In genomic region chr12:39813776-39814175, GRCh38 we compare ENCODE assay signal across 21 cellular contexts.
"Had no signal": no experiment of that assay in that cellular context is flagged by ENCODE, and none has a peak within 500 bp of the region (broad histone marks: within the 10 kb centered on the region; RNA-seq: fewer than 3 reads in every experiment).

No MANE protein-coding gene starts in this region.

- H3K4me1 ChIP-seq: lower lobe of right lung, tibial nerve, vagina had no signal

- H3K27me3 ChIP-seq: tibial nerve, vagina had no signal

- H3K27ac ChIP-seq: lower lobe of right lung, tibial nerve, vagina, WERI-Rb-1 had no signal

- H3K27ac Mint-ChIP-seq: activated naive CD8-positive, alpha-beta T cell; activated T-helper 1 cell treated with anti-CD3 and anti-CD28 coated beads, Interleukin-12 subunit alpha, Interleukin-12 subunit beta, Interleukin-2, Interleukin-4 antibody, amounts not matched to agents 30 ng/mL and 10 ng/mL and 1 ng/mL, durations not matched to agents 14 hours and 24 hours and 36 hours; effector memory CD8-positive, alpha-beta T cell; mesothelial cell of epicardium; natural killer cell treated with Interleukin-12 subunit alpha and Interleukin-12 subunit beta and Interleukin-15 and Interleukin-18, amount 100 ng/mL, for 72 hours had no signal

- H3K9me3 ChIP-seq: lower lobe of right lung, vagina had no signal

- DNase-seq: activated CD4-positive, alpha-beta T cell treated with anti-CD3 and anti-CD28 coated beads, Interleukin-2, amount 50 U/mL, for 4 hours; activated gamma-delta T cell treated with Interleukin-2 at 50 U/mL for 16 hours; activated T-cell treated with anti-CD3 and anti-CD28 coated beads for 4 hours; amniotic stem cell; effector memory CD8-positive, alpha-beta T cell; glutamatergic neuron; hippocampal formation; islet precursor cell; left colon; lower lobe of right lung; stimulated activated CD4-positive, alpha-beta T cell treated with anti-CD3 and anti-CD28 coated beads, Interleukin-12 subunit alpha, Interleukin-12 subunit beta, amount 100 ng/mL, for 4 hours; stimulated activated CD4-positive, alpha-beta T cell treated with anti-CD3 and anti-CD28 coated beads, Interleukin-1b, Interleukin-23, amount 100 ng/mL, for 48 hours; stimulated activated CD8-positive, alpha-beta memory T cell treated with anti-CD3 and anti-CD28 coated beads, Interleukin-4, amount 100 ng/mL, for 48 hours; stimulated activated naive CD4-positive, alpha-beta T cell; WERI-Rb-1 had no signal

- ATAC-seq: effector memory CD8-positive, alpha-beta T cell; left colon; lower lobe of right lung; natural killer cell treated with Interleukin-12 subunit alpha and Interleukin-12 subunit beta and Interleukin-15 and Interleukin-18, amount 100 ng/mL, for 72 hours had no signal

- H3K4me3 ChIP-seq: lower lobe of right lung, tibial nerve, vagina had no signal

- H3K27me3 Mint-ChIP-seq: activated naive CD8-positive, alpha-beta T cell; effector memory CD8-positive, alpha-beta T cell; natural killer cell treated with Interleukin-12 subunit alpha and Interleukin-12 subunit beta and Interleukin-15 and Interleukin-18, amount 100 ng/mL, for 72 hours had no signal

- H3K9me3 Mint-ChIP-seq: activated T-helper 1 cell treated with anti-CD3 and anti-CD28 coated beads, Interleukin-12 subunit alpha, Interleukin-12 subunit beta, Interleukin-2, Interleukin-4 antibody, amounts not matched to agents 30 ng/mL and 10 ng/mL and 1 ng/mL, durations not matched to agents 14 hours and 24 hours and 36 hours; effector memory CD8-positive, alpha-beta T cell had no signal

- H3K36me3 Mint-ChIP-seq: natural killer cell treated with Interleukin-12 subunit alpha and Interleukin-12 subunit beta and Interleukin-15 and Interleukin-18, amount 100 ng/mL, for 72 hours had no signal

- H3K36me3 ChIP-seq: lower lobe of right lung, vagina, WERI-Rb-1 had no signal

- H3K4me3 Mint-ChIP-seq: activated naive CD8-positive, alpha-beta T cell; activated T-helper 1 cell treated with anti-CD3 and anti-CD28 coated beads, Interleukin-12 subunit alpha, Interleukin-12 subunit beta, Interleukin-2, Interleukin-4 antibody, amounts not matched to agents 30 ng/mL and 10 ng/mL and 1 ng/mL, durations not matched to agents 14 hours and 24 hours and 36 hours; effector memory CD8-positive, alpha-beta T cell; mesothelial cell of epicardium; natural killer cell treated with Interleukin-12 subunit alpha and Interleukin-12 subunit beta and Interleukin-15 and Interleukin-18, amount 100 ng/mL, for 72 hours had no signal
